In genomic region chr1:3003039-3003940, GRCh38 we compare ENCODE assay signal across 16 cellular contexts. TPM values are rescaled to one million over a fixed set of nuclear protein-coding genes. Genes with fewer than 3 reads are reported as not detected.
DNase-seq lines count a peak whose midpoint lies in the region; ATAC-seq and TF ChIP-seq lines count a peak whose summit lies in the region.
"Had no signal": no experiment of that assay in that cellular context is flagged by ENCODE, and none has a peak within 500 bp of the region (broad histone marks: within the 10 kb centered on the region; RNA-seq: fewer than 3 reads in every experiment).

No MANE protein-coding gene starts in this region.

- no peak overlapping the region for H3K9ac ChIP-seq in mammary epithelial cell (ENCODE audit: insufficient read depth, low read length)

- H3K27ac Mint-ChIP-seq in activated B cell treated with CpG ODN at 0.5 μM for 24 hours = no peak overlapping the region
- H3K27ac Mint-ChIP-seq: HFFc6 had no signal

- in situ Hi-C loops in mammary epithelial cell (cut with MboI; ENCODE audit: low sequenced_read_pairs in 2 of 2) = no loop called here

- H3K4me1 ChIP-seq in right atrium auricular region (no peaks in the 10 kb centered on the region), mucosa of descending colon (ENCODE audit: low read depth) (no peaks in the 10 kb centered on the region), upper lobe of right lung (no peaks in the 10 kb centered on the region), mammary epithelial cell (ENCODE audit: insufficient read depth, low read length) (no peaks in the 10 kb centered on the region)
- H3K4me1 ChIP-seq: Caco-2 had no signal

- ATAC-seq in activated B cell treated with CpG ODN at 0.5 μM for 24 hours (ENCODE audit: low read depth) (no peak), mucosa of descending colon (no peak), upper lobe of right lung (no peak), GM19351 (IDR thresholded peaks at IDR 0.05; ENCODE audit: unreplicated experiment) (no peak)

- no peaks in the 10 kb centered on the region for H4K20me1 ChIP-seq in mammary epithelial cell (ENCODE audit: insufficient read depth, low read length)

- peaks cover 8% of the 10 kb centered on the region for H3K9me3 Mint-ChIP-seq in activated B cell treated with CpG ODN at 0.5 μM for 24 hours

- H3K4me3 ChIP-seq in right atrium auricular region (no peak overlapping the region), mucosa of descending colon (no peak overlapping the region), upper lobe of right lung (no peak overlapping the region), mammary epithelial cell (replicated peaks in 1 of 3; ENCODE audit: insufficient read depth in 1 of 3, low read depth in 2 of 3, low read length in 3 of 3) (no peak overlapping the region)
- H3K4me3 ChIP-seq: PC-9 had no signal

- dilution Hi-C loops in mammary epithelial cell (cut with HindIII; ENCODE audit: low sequenced_read_pairs) = no loop called here

- peaks cover 6% of the 10 kb centered on the region for H3K27me3 Mint-ChIP-seq in activated B cell treated with CpG ODN at 0.5 μM for 24 hours

- no peak for TF ChIP-seq CTCF in right atrium auricular region (IDR thresholded peaks at IDR 0.05)
- TF ChIP-seq CTCF in activated B cell treated with CpG ODN at 0.5 μM for 24 hours (IDR thresholded peaks at IDR 0.05) = no peak
- TF ChIP-seq CTCF in mucosa of descending colon (IDR thresholded peaks at IDR 0.05) = no peak
- TF ChIP-seq CTCF in upper lobe of right lung (IDR thresholded peaks at IDR 0.05) = no peak
- no peak for TF ChIP-seq CTCF in mammary epithelial cell (conservative IDR thresholded peaks at IDR 0.05 in 1 of 2, IDR thresholded peaks at IDR 0.05 in 1 of 2; ENCODE audit: extremely low read depth in 1 of 2, insufficient read depth in 1 of 2, low read depth in 1 of 2, low read length in 2 of 2)

- H2AFZ ChIP-seq in mammary epithelial cell (ENCODE audit: low read depth, low read length) = no peak overlapping the region
- H2AFZ ChIP-seq: PC-9 had no signal

- 70% methylated on average over 22 of the region's 32 CpGs for WGBS in mammary epithelial cell (ENCODE audit: low coverage, missing lambda C conversion rate)

- POLR2A ChIA-PET in activated B cell treated with CpG ODN at 0.5 μM for 24 hours (lab: Charles Lee) = no interaction called here

- DNase-seq in cardiac septum (ENCODE audit: low spot score) (peak; percentile 72), right atrium auricular region (ENCODE audit: low spot score) (no peak), activated B cell treated with CpG ODN at 0.5 μM for 24 hours (peak; percentile 6), mucosa of descending colon (peak in 2 of 3 donors; percentile 14 to 37), upper lobe of right lung (peak; percentile 57), mammary epithelial cell (no peak)
- DNase-seq: Caco-2, DMS153, HFFc6, KBM-7, NCI-H1436, NCI-H2081, NCI-H510A treated with DMSO at 0.1 percent for 48 hours, PC-9 had no signal

- H3K36me3 ChIP-seq in right atrium auricular region = no peaks in the 10 kb centered on the region
- H3K36me3 ChIP-seq in mucosa of descending colon (ENCODE audit: low read depth) = no peaks in the 10 kb centered on the region
- H3K36me3 ChIP-seq in upper lobe of right lung = no peaks in the 10 kb centered on the region
- H3K36me3 ChIP-seq in mammary epithelial cell (ENCODE audit: insufficient read depth, low read length) = no peaks in the 10 kb centered on the region

- CTCF ChIA-PET in activated B cell treated with CpG ODN at 0.5 μM for 24 hours (lab: Charles Lee) = no interaction called here
- CTCF ChIA-PET in mammary epithelial cell (lab: Charles Lee; ENCODE audit: low non-redundant PET) = no interaction called here

- BruUV-seq in mammary epithelial cell (replicated peaks; lab: Mats Ljungman, UMichigan) = no TSS peak

- no peak overlapping the region for H3K4me3 Mint-ChIP-seq in activated B cell treated with CpG ODN at 0.5 μM for 24 hours
- H3K4me3 Mint-ChIP-seq: HFFc6 had no signal

- no peak overlapping the region for H3K4me2 ChIP-seq in mammary epithelial cell (ENCODE audit: insufficient read depth, low read depth, low read length)
- H3K4me2 ChIP-seq: PC-9 had no signal

- no peaks in the 10 kb centered on the region for H3K36me3 Mint-ChIP-seq in activated B cell treated with CpG ODN at 0.5 μM for 24 hours (ENCODE audit: low read depth)

- H3K4me1 Mint-ChIP-seq in activated B cell treated with CpG ODN at 0.5 μM for 24 hours = no peaks in the 10 kb centered on the region

- no peak overlapping the region for H3K27ac ChIP-seq in right atrium auricular region
- H3K27ac ChIP-seq in upper lobe of right lung = no peak overlapping the region
- H3K27ac ChIP-seq in mammary epithelial cell (ENCODE audit: insufficient read depth, low read depth, low read length) = no peak overlapping the region
- H3K27ac ChIP-seq: PC-9 had no signal

- intact Hi-C loops in cardiac septum (cut with DNase I) = no loop called here
- intact Hi-C loops in activated B cell treated with CpG ODN at 0.5 μM for 24 hours (cut with micrococcal nuclease) = no loop called here
- intact Hi-C loops in mucosa of descending colon (cut with DNase I, micrococcal nuclease) = no loop called here
- intact Hi-C loops in upper lobe of right lung (cut with DNase I) = no loop called here
- intact Hi-C loops in mammary epithelial cell (cut with micrococcal nuclease) = no loop called here

- H3K79me2 ChIP-seq in mammary epithelial cell (ENCODE audit: insufficient read depth, low read length) = no peaks in the 10 kb centered on the region

- H3K9me3 ChIP-seq in right atrium auricular region = peaks cover 2 to 6% of the 10 kb centered on the region in 2 donors
- H3K9me3 ChIP-seq in mucosa of descending colon = peaks cover 11% of the 10 kb centered on the region
- no peaks in the 10 kb centered on the region for H3K9me3 ChIP-seq in upper lobe of right lung
- H3K9me3 ChIP-seq in mammary epithelial cell (replicated peaks; ENCODE audit: insufficient read depth, low read length) = peaks cover 42% of the 10 kb centered on the region

- no peaks in the 10 kb centered on the region for H3K27me3 ChIP-seq in right atrium auricular region
- H3K27me3 ChIP-seq in upper lobe of right lung = peaks cover 10% of the 10 kb centered on the region
- H3K27me3 ChIP-seq in mammary epithelial cell (ENCODE audit: insufficient read depth, low read length) = no peaks in the 10 kb centered on the region

RNA-seq across cellular contexts. Expression of gene ACTRT2, which starts 18.0 kb away (rescaled TPM):
- total RNA-seq in cardiac septum = not detected
- total RNA-seq in right atrium auricular region = not detected
- not detected in 2 replicates for total RNA-seq in activated B cell treated with CpG ODN at 0.5 μM for 24 hours
- not detected for total RNA-seq in mucosa of descending colon
- not detected for total RNA-seq in upper lobe of right lung
- total RNA-seq in mammary epithelial cell = not detected
- polyA plus RNA-seq in mammary epithelial cell = not detected
- polyA minus RNA-seq in mammary epithelial cell = not detected
- total RNA-seq: A673, Caco-2, HFFc6, PC-9 had no signal

Comparison
In these comparisons a context has a peak if more than half of its experiments do, and no peak if none do; other contexts are left out.
1. DNase-seq: peak in cardiac septum (single experiment), activated B cell treated with CpG ODN at 0.5 μM for 24 hours (single experiment), mucosa of descending colon (2 of 3) and upper lobe of right lung (single experiment); none in right atrium auricular region (single experiment) and mammary epithelial cell (single experiment).